1 cellular context compared by ENCODE assay signal in the genomic region with DNA sequence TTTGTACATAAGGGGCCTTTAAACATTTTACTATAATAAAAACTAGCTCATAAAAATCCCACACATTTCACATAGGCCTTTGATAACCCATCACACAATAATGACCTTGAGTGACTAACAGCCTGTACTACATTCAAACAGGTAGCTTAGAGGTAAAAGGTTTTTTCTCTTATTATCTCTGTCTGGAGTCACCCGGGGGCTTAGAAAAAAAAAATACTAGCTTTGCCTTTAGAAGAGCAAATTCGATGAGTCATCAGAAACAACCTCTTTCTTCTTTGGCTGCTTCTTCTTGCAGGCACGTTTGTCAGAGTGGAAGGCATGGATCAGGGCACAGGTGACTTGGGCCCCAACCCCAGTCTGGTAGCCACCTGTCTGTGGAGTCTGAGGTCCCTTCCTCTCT.
TF ChIP-seq lines count a peak whose summit lies in the region.

No MANE protein-coding gene starts in this region.

TF ChIP-seq in HCT116, 20 proteins besides CTCF, POLR2A, EP300 and RAD21 (continued from another document):
- TF ChIP-seq TCF7L2 (IDR thresholded peaks at IDR 0.05; ENCODE audit: borderline replicate concordance, extremely low read depth, insufficient read depth, insufficient read length) = peak; percentile 60
